ENCODE assay signal across 33 cellular contexts in the genomic region with DNA sequence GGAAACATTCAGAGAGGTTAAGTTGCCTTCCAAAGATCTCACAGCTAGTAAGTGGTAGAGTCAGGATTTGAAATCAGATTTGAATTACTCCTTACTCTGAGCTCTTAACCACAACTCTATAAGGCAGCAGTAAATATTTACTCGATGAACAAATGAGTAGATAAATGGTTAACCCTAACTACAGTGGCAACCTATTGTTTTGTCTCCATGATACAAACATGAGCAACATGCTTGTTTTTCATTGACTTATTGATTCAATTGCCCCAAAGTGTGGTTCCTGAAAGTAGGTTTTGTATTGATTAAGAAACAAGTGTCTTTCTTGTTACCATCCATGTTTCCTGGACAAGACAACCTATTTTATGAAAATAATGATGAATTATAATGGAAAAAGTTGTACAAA.
"Had no signal": no experiment of that assay in that cellular context is flagged by ENCODE, and none has a peak within 500 bp of the region (broad histone marks: within the 10 kb centered on the region; RNA-seq: fewer than 3 reads in every experiment).

No MANE protein-coding gene starts in this region.

- H3K36me3 ChIP-seq: neutrophil, ovary, prostate gland, spleen, suprapubic skin, tibial artery, transverse colon, upper lobe of right lung, uterus had no signal

- ATAC-seq: naive thymus-derived CD8-positive, alpha-beta T cell; natural killer cell treated with Interleukin-12 subunit alpha and Interleukin-12 subunit beta and Interleukin-15 and Interleukin-18, amount 100 ng/mL, for 72 hours; right cardiac atrium; sciatic nerve; stimulated activated memory B cell treated with anti-CD40 and anti-IgM and Interleukin-4, amounts not matched to agents 10 μg/mL and 1 μg/mL and 100 μg/mL, for 72 hours; stimulated activated naive CD8-positive, alpha-beta T cell treated with anti-CD3 and anti-CD28 coated beads, Interleukin-15, amount 100 ng/mL, for 72 hours; stimulated activated naive CD8-positive, alpha-beta T cell treated with anti-CD3 and anti-CD28 coated beads, Interleukin-15, Interleukin-2, amounts not matched to agents 100 U/mL and 50 U/mL, for 24 hours; upper lobe of right lung had no signal

- H3K4me2 ChIP-seq: smooth muscle cell had no signal

- H3K4me3 Mint-ChIP-seq: naive B cell; naive thymus-derived CD8-positive, alpha-beta T cell; natural killer cell treated with Interleukin-12 subunit alpha and Interleukin-12 subunit beta and Interleukin-15 and Interleukin-18, amount 100 ng/mL, for 72 hours; neural crest cell; stimulated activated memory B cell treated with anti-CD40 and anti-IgM and Interleukin-4, amounts not matched to agents 10 μg/mL and 1 μg/mL and 100 μg/mL, for 72 hours; stimulated activated naive CD8-positive, alpha-beta T cell treated with anti-CD3 and anti-CD28 coated beads, Interleukin-15, amount 100 ng/mL, for 72 hours; type B pancreatic cell had no signal

- H3K4me1 ChIP-seq: parathyroid adenoma, prostate gland, spleen, suprapubic skin, testis, tibial artery, upper lobe of right lung, uterus had no signal

- H3K27me3 ChIP-seq: ovary, testis, upper lobe of right lung, uterus had no signal

- H3K9me3 Mint-ChIP-seq: natural killer cell treated with Interleukin-12 subunit alpha and Interleukin-12 subunit beta and Interleukin-15 and Interleukin-18, amount 100 ng/mL, for 72 hours; stimulated activated naive CD8-positive, alpha-beta T cell treated with anti-CD3 and anti-CD28 coated beads, Interleukin-15, amount 100 ng/mL, for 72 hours had no signal

- H3K27ac ChIP-seq: neutrophil, ovary, parathyroid adenoma, prostate gland, skin epidermis, spleen, suprapubic skin, testis, tibial artery, upper lobe of right lung, uterus had no signal

- H3K4me3 ChIP-seq: ovary, prostate gland, skin epidermis, smooth muscle cell, spleen, suprapubic skin, testis, tibial artery, transverse colon, upper lobe of right lung, uterus had no signal

- H3K9me3 ChIP-seq: neutrophil, ovary, prostate gland, suprapubic skin, testis, tibial artery, transverse colon, upper lobe of right lung, uterus had no signal

- H3K9ac ChIP-seq: parathyroid adenoma had no signal

- H3K27ac Mint-ChIP-seq: naive thymus-derived CD8-positive, alpha-beta T cell; natural killer cell treated with Interleukin-12 subunit alpha and Interleukin-12 subunit beta and Interleukin-15 and Interleukin-18, amount 100 ng/mL, for 72 hours; stimulated activated memory B cell treated with anti-CD40 and anti-IgM and Interleukin-4, amounts not matched to agents 10 μg/mL and 1 μg/mL and 100 μg/mL, for 72 hours; stimulated activated naive CD8-positive, alpha-beta T cell treated with anti-CD3 and anti-CD28 coated beads, Interleukin-15, amount 100 ng/mL, for 72 hours; type B pancreatic cell had no signal

- DNase-seq: naive B cell; naive thymus-derived CD8-positive, alpha-beta T cell; nephron progenitor cell; nucleus accumbens; ovary; posterior cingulate gyrus; right cardiac atrium; spleen; stimulated activated CD4-positive, alpha-beta T cell treated with anti-CD3 and anti-CD28 coated beads, Interleukin-12 subunit alpha, Interleukin-12 subunit beta, amount 100 ng/mL, for 4 hours; stimulated activated CD4-positive, alpha-beta T cell treated with anti-CD3 and anti-CD28 coated beads, Interleukin-1b, Interleukin-23, amount 100 ng/mL, for 48 hours; stimulated activated CD4-positive, alpha-beta T cell treated with anti-CD3 and anti-CD28 coated beads, Interleukin-4, amount 100 ng/mL, for 1 hour; stimulated activated CD4-positive, alpha-beta T cell treated with anti-CD3 and anti-CD28 coated beads, Interleukin-4, amount 100 ng/mL, for 4 hours; stimulated activated CD8-positive, alpha-beta memory T cell treated with anti-CD3 and anti-CD28 coated beads, Interleukin-4, amount 100 ng/mL, for 48 hours; stimulated activated naive CD4-positive, alpha-beta T cell; stimulated activated naive CD8-positive, alpha-beta T cell treated with anti-CD3 and anti-CD28 coated beads, Interleukin-15, amount 100 ng/mL, for 72 hours; stimulated activated naive CD8-positive, alpha-beta T cell treated with anti-CD3 and anti-CD28 coated beads, Interleukin-15, Interleukin-2, amounts not matched to agents 100 U/mL and 50 U/mL, for 24 hours; substantia nigra; testis; tibial artery; transverse colon; upper lobe of right lung; uterus had no signal

- H3K36me3 Mint-ChIP-seq: natural killer cell treated with Interleukin-12 subunit alpha and Interleukin-12 subunit beta and Interleukin-15 and Interleukin-18, amount 100 ng/mL, for 72 hours; stimulated activated memory B cell treated with anti-CD40 and anti-IgM and Interleukin-4, amounts not matched to agents 10 μg/mL and 1 μg/mL and 100 μg/mL, for 72 hours; type B pancreatic cell had no signal

- H3K4me1 Mint-ChIP-seq: stimulated activated memory B cell treated with anti-CD40 and anti-IgM and Interleukin-4, amounts not matched to agents 10 μg/mL and 1 μg/mL and 100 μg/mL, for 72 hours had no signal
